ENCODE assay signal across 6 cellular contexts in genomic region chr12:113186033-113186365, GRCh38. TPM values are rescaled to one million over a fixed set of nuclear protein-coding genes. Genes with fewer than 3 reads are reported as not detected.
DNase-seq lines count a peak whose midpoint lies in the region; ATAC-seq and TF ChIP-seq lines count a peak whose summit lies in the region.

No MANE protein-coding gene starts in this region.

- peak overlapping the region; percentile 91 for H3K27ac Mint-ChIP-seq in T-helper 17 cell

- intact Hi-C loops in HCT116 (cut with micrococcal nuclease), result no loop called here
- intact Hi-C loops in left colon (cut with DNase I, micrococcal nuclease), result no loop called here

- RAD21 ChIA-PET in HCT116 (lab: Charles Lee; ENCODE audit: low non-redundant PET in 1 of 2, low total read pairs in 2 of 2, uncharacterized antibody in 2 of 2, unreplicated experiment in 2 of 2), result no interaction called here

- peak overlapping the region; percentile 83 for H3K4me2 ChIP-seq in HCT116 (ENCODE audit: low read length)

- H2AFZ ChIP-seq in HCT116 (ENCODE audit: low read depth, low read length, poor library complexity, severe bottlenecking), result no peak overlapping the region

- H3K4me3 Mint-ChIP-seq in T-helper 17 cell, result peak overlapping the region; percentile 91

- DNase-seq in HCT116 (ENCODE audit: low read depth, low spot score), result no peak
- DNase-seq in T-helper 17 cell, result no peak
- DNase-seq in left colon, result no peak
- no peak for DNase-seq in midbrain (lab: John Stamatoyannopoulos, UW)
- no peak for DNase-seq in activated gamma-delta T cell (lab: John Stamatoyannopoulos, UW)

- POLR2A ChIA-PET in HCT116 (lab: Charles Lee), result interaction anchor here (1.3 to 2.5 kb wide), 3 partner anchors 8 to 36 kb away, joined by 3 to 15 read pairs (median 5); partner anchors contain the start of gene TPCN1

- H3K27me3 Mint-ChIP-seq in T-helper 17 cell, result no peaks in the 10 kb centered on the region

- TF ChIP-seq RAD21 in HCT116 (IDR thresholded peaks at IDR 0.05; ENCODE audit: low read depth), result no peak

- TF ChIP-seq POLR2A in HCT116 (IDR thresholded peaks at IDR 0.05; ENCODE audit: borderline replicate concordance, extremely low read depth, insufficient read depth, insufficient read length), result no peak

- no peak for TF ChIP-seq CTCF in HCT116 (IDR thresholded peaks at IDR 0.05 in 2 of 3, conservative IDR thresholded peaks at IDR 0.05 in 1 of 3; ENCODE audit: borderline replicate concordance in 1 of 3, insufficient read depth in 1 of 3, low read depth in 2 of 3, low read length in 2 of 3)

- H3K27ac ChIP-seq in HCT116 (ENCODE audit: low read depth, low read length), result peak overlapping the region; percentile 95

- peaks cover 21% of the 10 kb centered on the region for H3K4me1 Mint-ChIP-seq in T-helper 17 cell

- H3K36me3 ChIP-seq in HCT116 (ENCODE audit: control insufficient read depth in 1 of 2, insufficient read depth in 2 of 2, low read length in 2 of 2), result peaks cover 3 to 20% of the 10 kb centered on the region in 2 experiments; a peak in 2 of 4 replicates

- H3K9me3 ChIP-seq in HCT116 (ENCODE audit: control insufficient read depth in 1 of 2, insufficient read depth in 1 of 2, low read depth in 1 of 2, low read length in 2 of 2), result no peaks in the 10 kb centered on the region
- no peaks in the 10 kb centered on the region for H3K9me3 ChIP-seq in T-helper 17 cell (ENCODE audit: control insufficient read depth, low read length, poor library complexity, severe bottlenecking)

- H3K79me2 ChIP-seq in HCT116 (ENCODE audit: insufficient read depth, low read length), result peaks cover 69% of the 10 kb centered on the region

- H3K36me3 Mint-ChIP-seq in T-helper 17 cell (ENCODE audit: low read depth), result peaks cover 3% of the 10 kb centered on the region

- H3K4me3 ChIP-seq in HCT116 (replicated peaks in 1 of 2; ENCODE audit: low read depth in 1 of 2, low read length in 2 of 2), result peak overlapping the region; percentile 87 to 89

- ATAC-seq in HCT116, result no peak
- no peak for ATAC-seq in T-helper 17 cell
- peak; percentile 9 for ATAC-seq in left colon
- ATAC-seq in HG02571 (IDR thresholded peaks at IDR 0.05; ENCODE audit: unreplicated experiment), result no peak

- no peaks in the 10 kb centered on the region for H3K27me3 ChIP-seq in HCT116 (ENCODE audit: insufficient read depth, low read length)

- H4K20me1 ChIP-seq in HCT116 (ENCODE audit: insufficient read depth), result no peaks in the 10 kb centered on the region; the same call in 1 of the 2 replicates

- no TSS peak for BruUV-seq in HCT116 (replicated peaks; lab: Mats Ljungman, UMichigan)

- CTCF ChIA-PET in HCT116 (lab: Charles Lee), result interaction anchor here (3.7 kb wide), 1 partner anchor 11 kb away, joined by 16 read pairs; no protein-coding TSS in a partner anchor

- no peaks in the 10 kb centered on the region for H3K9me2 ChIP-seq in HCT116 (ENCODE audit: insufficient read depth)

- H3K4me1 ChIP-seq in HCT116 (ENCODE audit: control insufficient read depth in 1 of 2, insufficient read depth in 2 of 2, low read length in 2 of 2), result peaks cover 14 to 49% of the 10 kb centered on the region in 2 experiments; a peak in 3 of 4 replicates

- peak overlapping the region; percentile 100 for H3K9ac ChIP-seq in HCT116 (ENCODE audit: low read length)

TF ChIP-seq in HCT116, 20 proteins besides CTCF, POLR2A, EP300 and RAD21:
- no peak for TF ChIP-seq ELF1 (IDR thresholded peaks at IDR 0.05; ENCODE audit: borderline replicate concordance, low read depth)
- no peak for TF ChIP-seq EZH2phosphoT487 (IDR thresholded peaks at IDR 0.05; ENCODE audit: borderline replicate concordance)
- no peak for TF ChIP-seq SRF (IDR thresholded peaks at IDR 0.05; ENCODE audit: low read depth)
- no peak for TF ChIP-seq POLR2AphosphoS5 (IDR thresholded peaks at IDR 0.05; ENCODE audit: low read depth, low read length)
- peak; percentile 34; the same call in 1 of the 2 replicates for TF ChIP-seq MAX (IDR thresholded peaks at IDR 0.05)
TF ChIP-seq in HCT116: peak in this region for 1.

RNA-seq across cellular contexts. Expression of gene RITA1, which starts 0.5 kb away (rescaled TPM):
- total RNA-seq in HCT116 (2021; ENCODE audit: unreplicated experiment), result 20.7 TPM
- polyA plus RNA-seq in HCT116 (2012), result 14.2 and 15.8 TPM in 2 replicates
- 1 to 10 TPM; 5.1 to 8.6 TPM for total RNA-seq in T-helper 17 cell
- total RNA-seq in left colon, result 10 to 100 TPM; 17.4 to 18.0 TPM

RNA-seq across cellular contexts. Expression of gene DDX54, which starts 0.7 kb away (rescaled TPM):
- total RNA-seq in HCT116 (2021; ENCODE audit: unreplicated experiment), result 110 TPM
- 69.3 and 81.2 TPM in 2 replicates for polyA plus RNA-seq in HCT116 (2012)
- total RNA-seq in T-helper 17 cell, result 10 to 100 TPM; 75.9 to 92.5 TPM
- total RNA-seq in left colon, result 10 to 100 TPM; 42.0 to 56.9 TPM

RNA-seq across cellular contexts. Expression of gene TPCN1, which starts 35.3 kb away (rescaled TPM):
- total RNA-seq in HCT116 (2021; ENCODE audit: unreplicated experiment), result 29.7 TPM
- polyA plus RNA-seq in HCT116 (2012), result 23.5 and 29.4 TPM in 2 replicates
- 10 to 100 TPM; 39.9 to 59.0 TPM for total RNA-seq in T-helper 17 cell
- 10 to 100 TPM; 84.7 to 96.4 TPM for total RNA-seq in left colon

RNA-seq across cellular contexts. Expression of gene CFAP73, which starts 36.5 kb away (rescaled TPM):
- total RNA-seq in HCT116 (2021; ENCODE audit: unreplicated experiment), result 0.34 TPM
- 0.17 and 0.40 TPM in 2 replicates for polyA plus RNA-seq in HCT116 (2012)
- not detected for total RNA-seq in T-helper 17 cell
- total RNA-seq in left colon, result under 1 TPM in 1 of 2 donors, not detected in 1; 0.43 TPM

RNA-seq across cellular contexts. Expression of gene RASAL1, which starts 50.4 kb away (rescaled TPM):
- total RNA-seq in HCT116 (2021; ENCODE audit: unreplicated experiment), result 16.0 TPM
- 11.2 and 11.7 TPM in 2 replicates for polyA plus RNA-seq in HCT116 (2012)
- under 1 TPM; 0.15 to 0.89 TPM for total RNA-seq in T-helper 17 cell
- total RNA-seq in left colon, result 10 to 100 TPM in 1 of 2 donors, 1 to 10 TPM in 1; 9.0 to 14.1 TPM
